8 cellular contexts compared by ENCODE assay signal in the genomic region with DNA sequence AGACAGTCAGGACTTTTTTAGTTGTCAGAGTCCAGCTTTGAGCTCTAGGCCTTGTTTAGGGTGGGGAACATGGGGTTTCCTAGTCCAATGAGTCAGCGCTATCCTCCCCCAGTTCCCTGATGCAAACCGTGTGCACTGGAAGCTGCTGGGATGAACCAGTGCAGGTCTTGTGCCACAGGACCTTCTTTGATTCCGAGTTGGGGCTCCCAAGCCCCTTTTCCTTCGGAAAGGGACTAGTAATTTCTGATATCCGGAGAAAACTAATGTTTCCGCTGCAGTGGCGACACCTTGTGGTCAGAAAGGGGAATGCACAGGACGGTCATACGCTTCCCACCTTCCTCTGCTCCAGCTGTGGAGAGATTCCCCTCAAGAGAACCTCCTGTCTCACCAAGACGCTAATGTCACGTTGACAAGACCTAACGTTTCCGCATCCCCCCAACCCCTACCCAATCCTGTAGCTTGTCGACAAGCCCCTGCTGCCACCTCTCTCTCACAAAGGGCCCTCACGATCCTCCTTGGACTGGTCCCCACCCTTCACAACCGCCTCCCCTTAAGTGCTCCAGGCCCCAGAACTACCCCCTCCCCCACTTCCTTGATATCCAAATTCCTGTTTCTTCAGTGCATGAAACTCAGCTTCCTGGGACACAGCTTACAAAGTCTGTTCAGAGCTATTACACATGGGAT. TPM values are rescaled to one million over a fixed set of nuclear protein-coding genes. Genes with fewer than 3 reads are reported as not detected.
DNase-seq lines count a peak whose midpoint lies in the region; ATAC-seq and TF ChIP-seq lines count a peak whose summit lies in the region.

No MANE protein-coding gene starts in this region.

- TF ChIP-seq CTCF in HEK293 (tag by site-specific recombination; IDR thresholded peaks at IDR 0.05) (peak; percentile 81), dorsolateral prefrontal cortex (IDR thresholded peaks at IDR 0.05 in 54 of 56, conservative IDR thresholded peaks at IDR 0.05 in 2 of 56; ENCODE audit: low read depth in 1 of 56, partially characterized antibody in 56 of 56) (peak; percentile 89 to 100 (median 98))

- CTCF ChIA-PET in HEK293 (lab: Yijun Ruan, JAX) = interaction anchor here (0.6 to 16.2 kb wide), 74 partner anchors 8 to 1407 kb away, joined by 3 to 702 read pairs (median 4); partner anchors contain the start of gene TADA1
- CTCF ChIA-PET in activated CD4-positive, alpha-beta T cell treated with anti-CD3 and anti-CD28 coated beads, Interleukin-2, amount 10 ng/mL, durations not matched to agents 7 days and 5 days (lab: Charles Lee) = interaction anchor here (0.6 to 16.1 kb wide), 42 partner anchors 9 to 1131 kb away, joined by 3 to 278 read pairs (median 4); partner anchors contain the start of genes GPA33 and TADA1

- no peaks in the 10 kb centered on the region for H3K27me3 Mint-ChIP-seq in activated CD4-positive, alpha-beta T cell treated with anti-CD3 and anti-CD28 coated beads, Interleukin-2, amount 10 ng/mL, durations not matched to agents 7 days and 5 days
- H3K27me3 Mint-ChIP-seq in memory B cell = peaks cover 2% of the 10 kb centered on the region

- DNase-seq in COR-L47 (lab: John Stamatoyannopoulos, UW) (peak; percentile 61), NCI-H345 (lab: John Stamatoyannopoulos, UW) (peak; percentile 66), dorsolateral prefrontal cortex (peak in 9 of 10 donors; percentile 53 to 86 (median 80)), memory B cell (ENCODE audit: low spot score in 2 of 2) (peak; percentile 71 to 79)
- peak; percentile 73 for DNase-seq in activated CD4-positive, alpha-beta T cell treated with anti-CD3 and anti-CD28 coated beads, Interleukin-2, amount 10 ng/mL, durations not matched to agents 7 days and 5 days
- peak; percentile 66 for DNase-seq in stimulated activated CD8-positive, alpha-beta memory T cell treated with anti-CD3 and anti-CD28 coated beads, Interleukin-15, amount 100 ng/mL, for 1 hour (ENCODE audit: low read depth)

- H3K4me1 Mint-ChIP-seq in activated CD4-positive, alpha-beta T cell treated with anti-CD3 and anti-CD28 coated beads, Interleukin-2, amount 10 ng/mL, durations not matched to agents 7 days and 5 days = peaks cover 20% of the 10 kb centered on the region
- H3K4me1 Mint-ChIP-seq in memory B cell = peaks cover 2% of the 10 kb centered on the region

- no peaks in the 10 kb centered on the region for H3K4me1 ChIP-seq in HEK293 (ENCODE audit: control insufficient read depth, insufficient read depth, low read length)

- H3K27ac ChIP-seq in HEK293 (ENCODE audit: extremely low read depth, low read depth, low read length) (no peak overlapping the region), dorsolateral prefrontal cortex (peak overlapping the region in 2 of 59 donors; percentile 0 to 27)

- H3K27me3 ChIP-seq in dorsolateral prefrontal cortex = peaks cover 0 to 4% (median 0%) of the 10 kb centered on the region in 45 donors

- peak; percentile 61 for ATAC-seq in memory B cell (ENCODE audit: low read depth)
- no peak for ATAC-seq in GM21367 (IDR thresholded peaks at IDR 0.05; ENCODE audit: unreplicated experiment)

- H3K9me3 ChIP-seq in HEK293 (ENCODE audit: control insufficient read depth, insufficient read depth, low read depth, low read length) = no peaks in the 10 kb centered on the region

- intact Hi-C loops in dorsolateral prefrontal cortex (cut with DNase I) = loop anchor here (1.0 to 10.0 kb wide), 6 partner anchors 82 to 227 kb away; partner anchors contain the start of gene ILDR2 (in 2 of the 2)

- H3K36me3 Mint-ChIP-seq in activated CD4-positive, alpha-beta T cell treated with anti-CD3 and anti-CD28 coated beads, Interleukin-2, amount 10 ng/mL, durations not matched to agents 7 days and 5 days (ENCODE audit: low read depth) = no peaks in the 10 kb centered on the region
- no peaks in the 10 kb centered on the region for H3K36me3 Mint-ChIP-seq in memory B cell

- no peak overlapping the region for H3K4me3 Mint-ChIP-seq in activated CD4-positive, alpha-beta T cell treated with anti-CD3 and anti-CD28 coated beads, Interleukin-2, amount 10 ng/mL, durations not matched to agents 7 days and 5 days
- no peak overlapping the region for H3K4me3 Mint-ChIP-seq in memory B cell

- H3K36me3 ChIP-seq in HEK293 (ENCODE audit: control insufficient read depth in 2 of 2, insufficient read depth in 1 of 2, low read length in 2 of 2) = no peaks in the 10 kb centered on the region

- POLR2A ChIA-PET in HEK293 (lab: Yijun Ruan, JAX) = interaction anchor here (1.4 to 1.5 kb wide), 2 partner anchors 141 to 161 kb away, joined by 3 to 4 read pairs; partner anchors contain the start of gene POU2F1
- POLR2A ChIA-PET in activated CD4-positive, alpha-beta T cell treated with anti-CD3 and anti-CD28 coated beads, Interleukin-2, amount 10 ng/mL, durations not matched to agents 7 days and 5 days (lab: Charles Lee) = interaction anchor here (0.6 kb wide), 1 partner anchor 188 kb away, joined by 3 read pairs; no protein-coding TSS in a partner anchor

- H3K4me3 ChIP-seq in HEK293 (ENCODE audit: low read depth, low read length) = no peak overlapping the region
- peak overlapping the region in 13 of 59 donors; percentile 3 to 40 (median 17) for H3K4me3 ChIP-seq in dorsolateral prefrontal cortex

- H3K27ac Mint-ChIP-seq in activated CD4-positive, alpha-beta T cell treated with anti-CD3 and anti-CD28 coated beads, Interleukin-2, amount 10 ng/mL, durations not matched to agents 7 days and 5 days = peak overlapping the region; percentile 4
- H3K27ac Mint-ChIP-seq in memory B cell = no peak overlapping the region

- H3K9me3 Mint-ChIP-seq in activated CD4-positive, alpha-beta T cell treated with anti-CD3 and anti-CD28 coated beads, Interleukin-2, amount 10 ng/mL, durations not matched to agents 7 days and 5 days = no peaks in the 10 kb centered on the region
- H3K9me3 Mint-ChIP-seq in memory B cell = no peaks in the 10 kb centered on the region

TF ChIP-seq in HEK293, 187 proteins besides CTCF, POLR2A, EP300 and RAD21 (continues in another document):
- TF ChIP-seq, protein P1, sequence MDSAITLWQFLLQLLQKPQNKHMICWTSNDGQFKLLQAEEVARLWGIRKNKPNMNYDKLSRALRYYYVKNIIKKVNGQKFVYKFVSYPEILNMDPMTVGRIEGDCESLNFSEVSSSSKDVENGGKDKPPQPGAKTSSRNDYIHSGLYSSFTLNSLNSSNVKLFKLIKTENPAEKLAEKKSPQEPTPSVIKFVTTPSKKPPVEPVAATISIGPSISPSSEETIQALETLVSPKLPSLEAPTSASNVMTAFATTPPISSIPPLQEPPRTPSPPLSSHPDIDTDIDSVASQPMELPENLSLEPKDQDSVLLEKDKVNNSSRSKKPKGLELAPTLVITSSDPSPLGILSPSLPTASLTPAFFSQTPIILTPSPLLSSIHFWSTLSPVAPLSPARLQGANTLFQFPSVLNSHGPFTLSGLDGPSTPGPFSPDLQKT (IDR thresholded peaks at IDR 0.05; ENCODE audit: borderline replicate concordance, low read depth, low read length) = no peak
- 0 out of 2 replicates have a peak, but pooled peaks have one; percentile 5 for TF ChIP-seq ZNF513 (tag by site-specific recombination; IDR thresholded peaks at IDR 0.05)
- TF ChIP-seq ZNF394 (tag by site-specific recombination; IDR thresholded peaks at IDR 0.05; ENCODE audit: borderline replicate concordance) = peak; percentile 21; the same call in 1 of the 2 replicates
- TF ChIP-seq TRIM28 (IDR thresholded peaks at IDR 0.05; ENCODE audit: borderline replicate concordance, low read length) = 0 out of 2 replicates have a peak, but pooled peaks have one; percentile 4

RNA-seq across cellular contexts. Expression of gene GPA33, which starts 31.0 kb away (rescaled TPM):
- total RNA-seq in activated CD4-positive, alpha-beta T cell treated with anti-CD3 and anti-CD28 coated beads, Interleukin-2, amount 10 ng/mL, durations not matched to agents 7 days and 5 days = 1 to 10 TPM; 2.2 to 2.3 TPM
- 1 to 10 TPM in 1 of 120 experiments, under 1 TPM in 54, not detected in 65; 0.13 to 1.1 (median 0.28) TPM for total RNA-seq in dorsolateral prefrontal cortex

RNA-seq across cellular contexts. Expression of gene STYXL2, which starts 34.7 kb away (rescaled TPM):
- not detected for total RNA-seq in activated CD4-positive, alpha-beta T cell treated with anti-CD3 and anti-CD28 coated beads, Interleukin-2, amount 10 ng/mL, durations not matched to agents 7 days and 5 days
- total RNA-seq in dorsolateral prefrontal cortex = 1 to 10 TPM in 30 of 120 experiments, under 1 TPM in 90; 0.14 to 2.6 (median 0.71) TPM
